In genomic region chr7:25216837-25217236, GRCh38 we compare ENCODE assay signal across 8 cellular contexts. TPM values are rescaled to one million over a fixed set of nuclear protein-coding genes. Genes with fewer than 3 reads are reported as not detected.
DNase-seq lines count a peak whose midpoint lies in the region; ATAC-seq, FAIRE-seq and TF ChIP-seq lines count a peak whose summit lies in the region.

No MANE protein-coding gene starts in this region.

- TF ChIP-seq EP300 in upper lobe of left lung (IDR thresholded peaks at IDR 0.05): no peak

- H4K20me1 ChIP-seq in astrocyte (ENCODE audit: insufficient read depth, low read length): no peaks in the 10 kb centered on the region

- no peak for TF ChIP-seq POLR2A in upper lobe of left lung (IDR thresholded peaks at IDR 0.05)

- in situ Hi-C loops in GM13977 (cut with MboI; ENCODE audit: low pct_unique_long_range_greater_than_20kb, low sequenced_read_pairs, unreplicated experiment): no loop called here

- peaks cover 6% of the 10 kb centered on the region for H3K27me3 Mint-ChIP-seq in astrocyte (ENCODE audit: low read depth, unreplicated experiment)

- TF ChIP-seq CTCF in AG04449 (IDR thresholded peaks at IDR 0.05; ENCODE audit: insufficient read depth, low read length, missing control alignments) (peak; percentile 37), GM13977 (IDR thresholded peaks at IDR 0.05; ENCODE audit: extremely low read depth, insufficient read depth, missing control alignments) (peak; percentile 67), astrocyte (IDR thresholded peaks at IDR 0.05; ENCODE audit: insufficient read depth, low read depth, low read length) (peak; percentile 82), kidney epithelial cell (IDR thresholded peaks at IDR 0.05; ENCODE audit: insufficient read depth, low read length, poor library complexity, severe bottlenecking) (peak; percentile 59), upper lobe of left lung (IDR thresholded peaks at IDR 0.05) (peak in 5 of 6 experiments; percentile 50 to 80 (median 57))

- H3K9ac ChIP-seq in astrocyte (ENCODE audit: low read length): no peak overlapping the region

- no peaks in the 10 kb centered on the region for H3K4me1 Mint-ChIP-seq in astrocyte (ENCODE audit: low read depth, unreplicated experiment)

- H3K36me3 Mint-ChIP-seq in astrocyte (ENCODE audit: low read depth, unreplicated experiment): no peaks in the 10 kb centered on the region

- H3K4me3 ChIP-seq in AG04449 (ENCODE audit: low read depth, low read length) (no peak overlapping the region), astrocyte (ENCODE audit: insufficient read depth, low read depth, low read length) (no peak overlapping the region), kidney epithelial cell (ENCODE audit: low read depth, low read length) (no peak overlapping the region), upper lobe of left lung (no peak overlapping the region)

- FAIRE-seq in astrocyte (lab: Jason Lieb, UNC): no peak

- H3K27me3 ChIP-seq in astrocyte (ENCODE audit: insufficient read depth, low read length) (peaks cover 2% of the 10 kb centered on the region), kidney epithelial cell (ENCODE audit: control insufficient read depth, insufficient read depth, low read length) (no peaks in the 10 kb centered on the region), upper lobe of left lung (no peaks in the 10 kb centered on the region)

- H3K79me2 ChIP-seq in astrocyte (ENCODE audit: insufficient read depth, low read length): no peaks in the 10 kb centered on the region

- H3K4me3 Mint-ChIP-seq in astrocyte (ENCODE audit: unreplicated experiment): no peak overlapping the region

- peaks cover 3% of the 10 kb centered on the region for H3K9me3 Mint-ChIP-seq in astrocyte (ENCODE audit: unreplicated experiment)

- H3K4me1 ChIP-seq in astrocyte (ENCODE audit: insufficient read depth, low read length): no peaks in the 10 kb centered on the region
- H3K4me1 ChIP-seq in upper lobe of left lung: no peaks in the 10 kb centered on the region

- H3K27ac Mint-ChIP-seq in astrocyte (ENCODE audit: unreplicated experiment): no peak overlapping the region

- no peak overlapping the region for H2AFZ ChIP-seq in astrocyte (ENCODE audit: low read depth, low read length)

- ATAC-seq in upper lobe of left lung (ENCODE audit: low FRiP score in 2 of 2) (peak in 1 of 2 donors; percentile 46), HG03457 (IDR thresholded peaks at IDR 0.05; ENCODE audit: unreplicated experiment) (no peak)

- no peaks in the 10 kb centered on the region for H3K9me3 ChIP-seq in astrocyte (ENCODE audit: insufficient read depth, low read depth, low read length)
- H3K9me3 ChIP-seq in upper lobe of left lung: no peaks in the 10 kb centered on the region

- H3K36me3 ChIP-seq in astrocyte (ENCODE audit: insufficient read depth, low read length): no peaks in the 10 kb centered on the region
- H3K36me3 ChIP-seq in kidney epithelial cell (ENCODE audit: control insufficient read depth, insufficient read depth, low read length): no peaks in the 10 kb centered on the region
- H3K36me3 ChIP-seq in upper lobe of left lung: no peaks in the 10 kb centered on the region

- no peak for DNase-seq in AG04449 (ENCODE audit: low read depth, low spot score)
- DNase-seq in GM13977 (ENCODE audit: low spot score): peak; percentile 53
- DNase-seq in NCI-H2107 treated with DMSO at 0.1 percent for 48 hours (lab: John Stamatoyannopoulos, UW; ENCODE audit: unreplicated experiment): peak; percentile 48
- DNase-seq in astrocyte (ENCODE audit: low read depth): peak; percentile 15
- DNase-seq in kidney epithelial cell (ENCODE audit: low read depth): peak; percentile 9
- DNase-seq in upper lobe of left lung: no peak
- DNase-seq in ureter (ENCODE audit: low spot score): no peak

- CTCF ChIA-PET in AG04449 (lab: Yijun Ruan, JAX): interaction anchor here (0.6 to 2.7 kb wide), 16 partner anchors 10 to 730 kb away, joined by 3 to 18 read pairs (median 3); partner anchors contain the start of gene NPVF

- H3K27ac ChIP-seq in astrocyte (ENCODE audit: low read depth, low read length): no peak overlapping the region
- no peak overlapping the region for H3K27ac ChIP-seq in upper lobe of left lung

- 3 to 4% methylated on average over 2 of the region's 2 CpGs for WGBS in upper lobe of left lung, 2 donors

- no peak overlapping the region for H3K4me2 ChIP-seq in astrocyte (ENCODE audit: low read length)

- POLR2A ChIA-PET in AG04449 (lab: Yijun Ruan, JAX): no interaction called here

RNA-seq across cellular contexts. Expression of gene NPVF, which starts 11.4 kb away (rescaled TPM):
- total RNA-seq in astrocyte (not detected in 2 replicates), kidney epithelial cell (not detected in 2 replicates), upper lobe of left lung (not detected), ureter (not detected)

Comparison
In these comparisons a context has a peak if more than half of its experiments do, and no peak if none do; other contexts are left out.
1. DNase-seq: peak in GM13977 (single experiment), NCI-H2107 treated with DMSO at 0.1 percent for 48 hours (single experiment), astrocyte (single experiment) and kidney epithelial cell (single experiment); none in AG04449 (single experiment), upper lobe of left lung (0 of 2) and ureter (single experiment).
2. Peak in every context shown above with its lines, with median percentiles within 50 percentile points of each other: CTCF ChIP-seq.